Comparison of ENCODE assay signal across 1 cellular context in the genomic region with DNA sequence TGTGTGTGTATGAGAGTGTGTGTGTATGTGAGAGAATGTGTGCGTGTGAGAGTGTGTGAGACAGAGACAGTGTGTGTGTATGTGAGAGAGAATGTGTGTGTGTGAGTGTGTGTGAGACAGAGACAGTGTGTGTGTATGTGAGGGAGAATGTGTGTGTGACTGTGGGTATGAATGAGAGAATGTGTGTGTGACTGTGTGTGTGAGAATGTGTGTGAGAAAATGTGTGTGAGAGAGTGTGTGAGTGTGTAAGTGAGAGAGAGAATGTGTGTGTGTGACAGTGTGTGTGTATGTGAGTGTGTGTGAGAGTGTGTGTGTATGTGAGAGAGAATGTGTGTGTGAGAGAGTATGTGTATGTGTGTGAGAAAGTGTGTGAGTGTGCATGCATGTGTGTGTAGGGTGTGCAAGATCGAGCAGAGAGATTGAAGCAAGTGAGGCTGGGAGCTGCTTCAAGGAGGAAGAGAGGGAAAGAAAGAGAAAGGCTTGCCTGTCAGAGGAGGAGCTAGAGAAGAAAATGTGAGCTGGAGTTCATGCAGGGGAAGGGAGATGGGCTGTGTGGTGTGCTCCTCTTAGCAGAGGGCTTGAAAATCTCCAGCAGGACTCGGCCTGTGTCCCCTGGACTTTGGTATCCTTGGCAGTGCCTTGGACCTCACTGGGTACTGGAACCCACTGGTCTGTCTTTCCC.
TF ChIP-seq lines count a peak whose summit lies in the region.

No MANE protein-coding gene starts in this region.

TF ChIP-seq in neural cell, 6 proteins besides CTCF, POLR2A, EP300 and RAD21 (continued from another document):
- TF ChIP-seq, protein P1, sequence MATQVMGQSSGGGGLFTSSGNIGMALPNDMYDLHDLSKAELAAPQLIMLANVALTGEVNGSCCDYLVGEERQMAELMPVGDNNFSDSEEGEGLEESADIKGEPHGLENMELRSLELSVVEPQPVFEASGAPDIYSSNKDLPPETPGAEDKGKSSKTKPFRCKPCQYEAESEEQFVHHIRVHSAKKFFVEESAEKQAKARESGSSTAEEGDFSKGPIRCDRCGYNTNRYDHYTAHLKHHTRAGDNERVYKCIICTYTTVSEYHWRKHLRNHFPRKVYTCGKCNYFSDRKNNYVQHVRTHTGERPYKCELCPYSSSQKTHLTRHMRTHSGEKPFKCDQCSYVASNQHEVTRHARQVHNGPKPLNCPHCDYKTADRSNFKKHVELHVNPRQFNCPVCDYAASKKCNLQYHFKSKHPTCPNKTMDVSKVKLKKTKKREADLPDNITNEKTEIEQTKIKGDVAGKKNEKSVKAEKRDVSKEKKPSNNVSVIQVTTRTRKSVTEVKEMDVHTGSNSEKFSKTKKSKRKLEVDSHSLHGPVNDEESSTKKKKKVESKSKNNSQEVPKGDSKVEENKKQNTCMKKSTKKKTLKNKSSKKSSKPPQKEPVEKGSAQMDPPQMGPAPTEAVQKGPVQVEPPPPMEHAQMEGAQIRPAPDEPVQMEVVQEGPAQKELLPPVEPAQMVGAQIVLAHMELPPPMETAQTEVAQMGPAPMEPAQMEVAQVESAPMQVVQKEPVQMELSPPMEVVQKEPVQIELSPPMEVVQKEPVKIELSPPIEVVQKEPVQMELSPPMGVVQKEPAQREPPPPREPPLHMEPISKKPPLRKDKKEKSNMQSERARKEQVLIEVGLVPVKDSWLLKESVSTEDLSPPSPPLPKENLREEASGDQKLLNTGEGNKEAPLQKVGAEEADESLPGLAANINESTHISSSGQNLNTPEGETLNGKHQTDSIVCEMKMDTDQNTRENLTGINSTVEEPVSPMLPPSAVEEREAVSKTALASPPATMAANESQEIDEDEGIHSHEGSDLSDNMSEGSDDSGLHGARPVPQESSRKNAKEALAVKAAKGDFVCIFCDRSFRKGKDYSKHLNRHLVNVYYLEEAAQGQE (IDR thresholded peaks at IDR 0.05; ENCODE audit: borderline replicate concordance), result no peak
- no peak for TF ChIP-seq TAF1 (IDR thresholded peaks at IDR 0.05; ENCODE audit: low read depth)
- TF ChIP-seq EZH2 (IDR thresholded peaks at IDR 0.05; ENCODE audit: borderline replicate concordance, insufficient read depth, low read length, poor library complexity, severe bottlenecking), result no peak
